In genomic region chr15:65516997-65517865, GRCh38 we compare ENCODE assay signal across 1 cellular context.
TF ChIP-seq lines count a peak whose summit lies in the region.

TSS of gene DPP8 (minus strand) at chr15:65517689. CDS start at chr15:65512553, 5,136 bp downstream.

TF ChIP-seq in HEK293, 187 proteins besides CTCF, POLR2A, EP300 and RAD21 (continued from another document and continues in another):
- TF ChIP-seq AEBP2 (tag by site-specific recombination; IDR thresholded peaks at IDR 0.05; ENCODE audit: borderline replicate concordance) (no peak), ZNF645 (tag by site-specific recombination; IDR thresholded peaks at IDR 0.05) (0 out of 2 replicates have a peak, but pooled peaks have one; percentile 68), ZBTB6 (tag by site-specific recombination; IDR thresholded peaks at IDR 0.05) (peak; percentile 55), ZNF626 (tag by site-specific recombination; IDR thresholded peaks at IDR 0.05) (no peak), ZNF585B (tag by site-specific recombination; IDR thresholded peaks at IDR 0.05) (no peak), ZNF24 (tag by site-specific recombination; IDR thresholded peaks at IDR 0.05) (peak; percentile 93), ZNF221 (tag by site-specific recombination; IDR thresholded peaks at IDR 0.05; ENCODE audit: borderline replicate concordance) (peak; percentile 44; the same call in 1 of the 2 replicates), GLI2 (tag by site-specific recombination; IDR thresholded peaks at IDR 0.05; ENCODE audit: borderline replicate concordance, low read depth) (no peak), ZNF558 (tag by site-specific recombination; IDR thresholded peaks at IDR 0.05) (peak; percentile 37; the same call in 1 of the 2 replicates), KLF1 (tag by site-specific recombination; IDR thresholded peaks at IDR 0.05) (peak; percentile 81), ZNF555 (tag by site-specific recombination; conservative IDR thresholded peaks at IDR 0.05) (no peak), TCF7L2 (IDR thresholded peaks at IDR 0.05; ENCODE audit: borderline replicate concordance, low read depth, low read length) (no peak), YY2 (tag by site-specific recombination; IDR thresholded peaks at IDR 0.05) (peak; percentile 86), ZNF398 (tag by site-specific recombination; IDR thresholded peaks at IDR 0.05) (peak; percentile 51; the same call in 1 of the 2 replicates), ZNF529 (tag by site-specific recombination; IDR thresholded peaks at IDR 0.05; ENCODE audit: insufficient replicate concordance) (no peak), KLF16 (tag by site-specific recombination; IDR thresholded peaks at IDR 0.05) (peak; percentile 99), ZNF449 (tag by site-specific recombination; IDR thresholded peaks at IDR 0.05) (peak; percentile 64), TSHZ1 (tag by site-specific recombination; IDR thresholded peaks at IDR 0.05; ENCODE audit: borderline replicate concordance) (no peak), ZNF677 (tag by site-specific recombination; IDR thresholded peaks at IDR 0.05) (no peak), ZNF76 (tag by site-specific recombination; IDR thresholded peaks at IDR 0.05; ENCODE audit: borderline replicate concordance, low read depth) (peak; percentile 91), ZNF629 (tag by site-specific recombination; IDR thresholded peaks at IDR 0.05) (peak; percentile 88), ZNF140 (tag by site-specific recombination; IDR thresholded peaks at IDR 0.05) (no peak), ZNF433 (tag by site-specific recombination; IDR thresholded peaks at IDR 0.05; ENCODE audit: low read depth) (no peak), ZNF514 (tag by site-specific recombination; IDR thresholded peaks at IDR 0.05) (no peak), ZNF624 (tag by site-specific recombination; IDR thresholded peaks at IDR 0.05) (peak; percentile 38; the same call in 1 of the 2 replicates), ZNF621 (tag by site-specific recombination; IDR thresholded peaks at IDR 0.05) (no peak), ZNF785 (tag by site-specific recombination; IDR thresholded peaks at IDR 0.05) (peak; percentile 66; the same call in 1 of the 2 replicates), KLF17 (tag by site-specific recombination; IDR thresholded peaks at IDR 0.05) (peak; percentile 96), INSM2 (tag by site-specific recombination; IDR thresholded peaks at IDR 0.05) (peak; percentile 85), ZIC2 (tag by site-specific recombination; IDR thresholded peaks at IDR 0.05) (peak; percentile 24), SCRT1 (tag by site-specific recombination; IDR thresholded peaks at IDR 0.05; ENCODE audit: borderline replicate concordance) (no peak), ZNF362 (tag by site-specific recombination; IDR thresholded peaks at IDR 0.05) (peak; percentile 73), ZNF184 (tag by site-specific recombination; IDR thresholded peaks at IDR 0.05) (peak; percentile 23; the same call in 1 of the 2 replicates), ZSCAN16 (tag by site-specific recombination; IDR thresholded peaks at IDR 0.05) (peak; percentile 81), ZNF10 (tag by site-specific recombination; IDR thresholded peaks at IDR 0.05) (peak; percentile 94), MYNN (tag by site-specific recombination; IDR thresholded peaks at IDR 0.05; ENCODE audit: borderline replicate concordance) (peak; percentile 60; the same call in 1 of the 2 replicates), ZNF416 (tag by site-specific recombination; IDR thresholded peaks at IDR 0.05) (peak; percentile 57; the same call in 1 of the 2 replicates), ZNF707 (tag by site-specific recombination; IDR thresholded peaks at IDR 0.05) (peak; percentile 12; the same call in 1 of the 2 replicates), PRDM4 (tag by site-specific recombination; IDR thresholded peaks at IDR 0.05) (no peak; the same call in 1 of the 2 replicates), ZBTB20 (tag by site-specific recombination; IDR thresholded peaks at IDR 0.05) (peak; percentile 80; the same call in 1 of the 2 replicates), ZNF768 (tag by site-specific recombination; IDR thresholded peaks at IDR 0.05) (no peak), ZNF174 (tag by site-specific recombination; IDR thresholded peaks at IDR 0.05) (no peak), ZFP37 (tag by site-specific recombination; IDR thresholded peaks at IDR 0.05) (peak; percentile 99), ZNF658 (tag by site-specific recombination; IDR thresholded peaks at IDR 0.05) (no peak), ZBTB1 (tag by site-specific recombination; IDR thresholded peaks at IDR 0.05) (peak; percentile 24; the same call in 1 of the 2 replicates), MEIS1 (CRISPR knock-in tag; IDR thresholded peaks at IDR 0.05; ENCODE audit: borderline replicate concordance) (no peak), ZNF473 (tag by site-specific recombination; IDR thresholded peaks at IDR 0.05) (no peak), ZNF157 (tag by site-specific recombination; IDR thresholded peaks at IDR 0.05) (peak; percentile 44), ZNF670 (tag by site-specific recombination; IDR thresholded peaks at IDR 0.05; ENCODE audit: low read depth) (no peak), SCRT2 (tag by site-specific recombination; IDR thresholded peaks at IDR 0.05) (peak; percentile 65; the same call in 1 of the 2 replicates)
